ENCODE assay signal across 8 cellular contexts in the genomic region with DNA sequence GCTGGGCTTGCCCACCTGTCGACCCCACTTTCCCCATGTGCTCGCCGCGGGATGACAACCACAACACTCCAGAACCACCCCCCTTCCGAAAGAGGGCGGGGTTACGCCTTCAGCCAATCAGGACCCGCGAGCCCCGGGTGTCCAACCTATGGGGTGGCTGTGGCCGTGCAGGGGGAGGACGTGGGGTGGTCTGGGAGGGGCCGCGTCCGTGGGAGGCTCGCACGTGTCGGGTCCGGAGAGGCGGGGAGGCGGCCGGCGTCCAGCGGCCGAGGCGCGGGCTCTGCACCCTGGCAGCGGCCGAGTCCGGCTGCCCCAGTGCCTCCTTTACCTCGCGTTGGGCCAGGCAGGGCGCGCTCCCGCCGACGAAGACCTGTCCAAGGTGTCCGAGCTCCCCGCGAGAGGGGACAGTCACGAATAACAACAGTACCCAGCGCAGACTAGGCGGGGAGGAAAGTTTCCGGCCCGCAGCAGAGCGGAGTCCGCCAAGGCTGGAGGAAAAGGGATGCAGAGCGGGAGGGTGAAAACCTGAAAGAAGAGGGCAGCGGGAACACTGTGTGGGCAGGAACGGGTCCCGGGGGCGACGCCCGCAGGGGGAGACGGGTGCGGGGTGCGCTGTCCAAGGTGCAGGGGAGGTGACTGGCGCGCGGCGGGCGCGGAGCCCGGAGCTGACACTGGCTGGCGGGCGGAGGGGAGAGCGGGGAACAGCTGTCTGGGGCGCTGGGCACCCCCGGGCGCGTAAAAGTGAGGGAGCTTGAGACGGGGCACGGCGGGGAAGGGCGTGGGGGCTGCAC. TPM values are rescaled to one million over a fixed set of nuclear protein-coding genes. Genes with fewer than 3 reads are reported as not detected.
A peak's percentile ranks its signal among the peaks of the same experiment; 100 is the strongest.
DNase-seq lines count a peak whose midpoint lies in the region; ATAC-seq and TF ChIP-seq lines count a peak whose summit lies in the region.

No MANE protein-coding gene starts in this region.

- peak overlapping the region; percentile 96 for H3K27ac ChIP-seq in VCaP
- H3K27ac ChIP-seq in endodermal cell (ENCODE audit: low read depth, low read length) = no peak overlapping the region
- H3K27ac ChIP-seq in lower lobe of right lung = peak overlapping the region; percentile 36

- H3K36me3 ChIP-seq in endodermal cell (ENCODE audit: control insufficient read depth, insufficient read depth, low read length) = no peaks in the 10 kb centered on the region
- no peaks in the 10 kb centered on the region for H3K36me3 ChIP-seq in lower lobe of right lung

- peak overlapping the region; percentile 63 for H3K4me3 Mint-ChIP-seq in endodermal cell
- peak overlapping the region; percentile 85 to 89 for H3K4me3 Mint-ChIP-seq in stimulated activated naive CD8-positive, alpha-beta T cell treated with anti-CD3 and anti-CD28 coated beads, Interleukin-15, amount 100 ng/mL, for 72 hours

- ATAC-seq in lower lobe of right lung = peak; percentile 79 to 86
- ATAC-seq in stimulated activated naive CD8-positive, alpha-beta T cell treated with anti-CD3 and anti-CD28 coated beads, Interleukin-15, amount 100 ng/mL, for 72 hours = peak; percentile 72
- no peak for ATAC-seq in HG02571 (IDR thresholded peaks at IDR 0.05; ENCODE audit: unreplicated experiment)
- no peak for ATAC-seq in GM18861 (IDR thresholded peaks at IDR 0.05; ENCODE audit: unreplicated experiment)

- 0 out of 2 replicates have a peak, but pooled peaks have one; percentile 14 for TF ChIP-seq EP300 in Ishikawa (IDR thresholded peaks at IDR 0.05; ENCODE audit: borderline replicate concordance)

- 0 to 1% methylated on average over 9 to 75 of the region's 75 CpGs for whole genome bisulfite sequencing in endodermal cell (ENCODE audit: insufficient coverage in 1 of 2, insufficient read length in 1 of 2), 2 experiments

- H3K27me3 ChIP-seq in endodermal cell (ENCODE audit: control insufficient read depth, insufficient read depth, low read length, poor library complexity, severe bottlenecking) = peaks cover 64% of the 10 kb centered on the region
- peaks cover 43% of the 10 kb centered on the region for H3K27me3 ChIP-seq in lower lobe of right lung (ENCODE audit: low read depth)

- no peak overlapping the region for H3K27ac Mint-ChIP-seq in endodermal cell
- peak overlapping the region in 1 of 2 donors; percentile 61 for H3K27ac Mint-ChIP-seq in stimulated activated naive CD8-positive, alpha-beta T cell treated with anti-CD3 and anti-CD28 coated beads, Interleukin-15, amount 100 ng/mL, for 72 hours

- H3K27me3 Mint-ChIP-seq in endodermal cell (ENCODE audit: insufficient read depth) = peaks cover 74% of the 10 kb centered on the region
- peaks cover 55% of the 10 kb centered on the region for H3K27me3 Mint-ChIP-seq in stimulated activated naive CD8-positive, alpha-beta T cell treated with anti-CD3 and anti-CD28 coated beads, Interleukin-15, amount 100 ng/mL, for 72 hours

- H3K4me1 ChIP-seq in endodermal cell (ENCODE audit: control insufficient read depth, insufficient read depth, low read length) = no peaks in the 10 kb centered on the region
- peaks cover 23% of the 10 kb centered on the region for H3K4me1 ChIP-seq in lower lobe of right lung

- no peaks in the 10 kb centered on the region for H3K36me3 Mint-ChIP-seq in endodermal cell (ENCODE audit: low read depth)

- DNase-seq in EL (peak; percentile 77), endodermal cell (peak; percentile 88), lower lobe of right lung (peak; percentile 60)
- peak; percentile 12 to 26 for DNase-seq in stimulated activated naive CD8-positive, alpha-beta T cell treated with anti-CD3 and anti-CD28 coated beads, Interleukin-15, amount 100 ng/mL, for 72 hours

- H3K9me3 ChIP-seq in endodermal cell (ENCODE audit: control insufficient read depth, low read length) (no peaks in the 10 kb centered on the region), lower lobe of right lung (no peaks in the 10 kb centered on the region)

- TF ChIP-seq CTCF in VCaP (conservative IDR thresholded peaks at IDR 0.05) = no peak
- TF ChIP-seq CTCF in endodermal cell (conservative IDR thresholded peaks at IDR 0.05) = no peak
- no peak for TF ChIP-seq CTCF in lower lobe of right lung (IDR thresholded peaks at IDR 0.05)

- H3K9me3 Mint-ChIP-seq in endodermal cell = no peaks in the 10 kb centered on the region
- no peaks in the 10 kb centered on the region for H3K9me3 Mint-ChIP-seq in stimulated activated naive CD8-positive, alpha-beta T cell treated with anti-CD3 and anti-CD28 coated beads, Interleukin-15, amount 100 ng/mL, for 72 hours

- peak overlapping the region; percentile 75 for H3K4me3 ChIP-seq in endodermal cell (ENCODE audit: low read length)
- H3K4me3 ChIP-seq in lower lobe of right lung = peak overlapping the region; percentile 61

- TF ChIP-seq RAD21 in Ishikawa (IDR thresholded peaks at IDR 0.05; ENCODE audit: low read depth) = no peak

- peaks cover 5% of the 10 kb centered on the region for H3K4me1 Mint-ChIP-seq in endodermal cell
- H3K4me1 Mint-ChIP-seq in stimulated activated naive CD8-positive, alpha-beta T cell treated with anti-CD3 and anti-CD28 coated beads, Interleukin-15, amount 100 ng/mL, for 72 hours = peaks cover 6% of the 10 kb centered on the region

- intact Hi-C loops in lower lobe of right lung (cut with DNase I) = no loop called here

- H3K9ac ChIP-seq in endodermal cell (ENCODE audit: extremely low read depth, low read length, poor library complexity, severe bottlenecking) = no peak overlapping the region

TF ChIP-seq in Ishikawa, 13 proteins besides CTCF, POLR2A, EP300 and RAD21:
- TF ChIP-seq TCF12 (IDR thresholded peaks at IDR 0.05; ENCODE audit: low read depth) (0 out of 2 replicates have a peak, but pooled peaks have one; percentile 34), YY1 (IDR thresholded peaks at IDR 0.05; ENCODE audit: low read depth) (no peak), EGR1 (IDR thresholded peaks at IDR 0.05) (0 out of 2 replicates have a peak, but pooled peaks have one; percentile 11), FOXM1 (IDR thresholded peaks at IDR 0.05; ENCODE audit: borderline replicate concordance, low read depth) (no peak), ZBTB7A (IDR thresholded peaks at IDR 0.05; ENCODE audit: low read depth) (0 out of 2 replicates have a peak, but pooled peaks have one; percentile 42), NFIC (IDR thresholded peaks at IDR 0.05) (no peak)
- TF ChIP-seq, protein P1, sequence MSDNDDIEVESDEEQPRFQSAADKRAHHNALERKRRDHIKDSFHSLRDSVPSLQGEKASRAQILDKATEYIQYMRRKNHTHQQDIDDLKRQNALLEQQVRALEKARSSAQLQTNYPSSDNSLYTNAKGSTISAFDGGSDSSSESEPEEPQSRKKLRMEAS (IDR thresholded peaks at IDR 0.05) = peak; percentile 97
- TF ChIP-seq, protein P2, sequence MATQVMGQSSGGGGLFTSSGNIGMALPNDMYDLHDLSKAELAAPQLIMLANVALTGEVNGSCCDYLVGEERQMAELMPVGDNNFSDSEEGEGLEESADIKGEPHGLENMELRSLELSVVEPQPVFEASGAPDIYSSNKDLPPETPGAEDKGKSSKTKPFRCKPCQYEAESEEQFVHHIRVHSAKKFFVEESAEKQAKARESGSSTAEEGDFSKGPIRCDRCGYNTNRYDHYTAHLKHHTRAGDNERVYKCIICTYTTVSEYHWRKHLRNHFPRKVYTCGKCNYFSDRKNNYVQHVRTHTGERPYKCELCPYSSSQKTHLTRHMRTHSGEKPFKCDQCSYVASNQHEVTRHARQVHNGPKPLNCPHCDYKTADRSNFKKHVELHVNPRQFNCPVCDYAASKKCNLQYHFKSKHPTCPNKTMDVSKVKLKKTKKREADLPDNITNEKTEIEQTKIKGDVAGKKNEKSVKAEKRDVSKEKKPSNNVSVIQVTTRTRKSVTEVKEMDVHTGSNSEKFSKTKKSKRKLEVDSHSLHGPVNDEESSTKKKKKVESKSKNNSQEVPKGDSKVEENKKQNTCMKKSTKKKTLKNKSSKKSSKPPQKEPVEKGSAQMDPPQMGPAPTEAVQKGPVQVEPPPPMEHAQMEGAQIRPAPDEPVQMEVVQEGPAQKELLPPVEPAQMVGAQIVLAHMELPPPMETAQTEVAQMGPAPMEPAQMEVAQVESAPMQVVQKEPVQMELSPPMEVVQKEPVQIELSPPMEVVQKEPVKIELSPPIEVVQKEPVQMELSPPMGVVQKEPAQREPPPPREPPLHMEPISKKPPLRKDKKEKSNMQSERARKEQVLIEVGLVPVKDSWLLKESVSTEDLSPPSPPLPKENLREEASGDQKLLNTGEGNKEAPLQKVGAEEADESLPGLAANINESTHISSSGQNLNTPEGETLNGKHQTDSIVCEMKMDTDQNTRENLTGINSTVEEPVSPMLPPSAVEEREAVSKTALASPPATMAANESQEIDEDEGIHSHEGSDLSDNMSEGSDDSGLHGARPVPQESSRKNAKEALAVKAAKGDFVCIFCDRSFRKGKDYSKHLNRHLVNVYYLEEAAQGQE (IDR thresholded peaks at IDR 0.05; ENCODE audit: low read depth) = peak; percentile 86

RNA-seq across cellular contexts. Expression of a gene that starts 0.9 kb away (rescaled TPM):
- under 1 TPM in 1 of 2 donors, not detected in 1; 0.33 TPM for total RNA-seq in endodermal cell
- 2.2 TPM for polyA plus RNA-seq in endodermal cell (2013, experiment 1 of 2)
- 2.9 TPM for polyA plus RNA-seq in endodermal cell (2013, experiment 2 of 2)
- 2.0 TPM for total RNA-seq in lower lobe of right lung

Comparison
In these comparisons a context has a peak if more than half of its experiments do, and no peak if none do; other contexts are left out.
1. DNase-seq: peak in every context shown above with its lines; median percentile 88 in endodermal cell; 77 in EL; 60 in lower lobe of right lung; 19 in stimulated activated naive CD8-positive, alpha-beta T cell treated with anti-CD3 and anti-CD28 coated beads, Interleukin-15, amount 100 ng/mL, for 72 hours.
2. ATAC-seq: peak in lower lobe of right lung (2 of 2) and stimulated activated naive CD8-positive, alpha-beta T cell treated with anti-CD3 and anti-CD28 coated beads, Interleukin-15, amount 100 ng/mL, for 72 hours (single experiment); none in HG02571 (single experiment) and GM18861 (single experiment).